8 cellular contexts compared by ENCODE assay signal in genomic region chr3:50089603-50089945, GRCh38. TPM values are rescaled to one million over a fixed set of nuclear protein-coding genes. Genes with fewer than 3 reads are reported as not detected.
DNase-seq lines count a peak whose midpoint lies in the region; ATAC-seq and TF ChIP-seq lines count a peak whose summit lies in the region.

No MANE protein-coding gene starts in this region.

- H3K27me3 ChIP-seq in SJSA1 (replicated peaks) (no peaks in the 10 kb centered on the region), esophagus squamous epithelium (no peaks in the 10 kb centered on the region), neuron (ENCODE audit: insufficient read depth, low read length) (no peaks in the 10 kb centered on the region)

- peaks cover 14% of the 10 kb centered on the region for H3K4me1 ChIP-seq in SJSA1 (replicated peaks)
- peaks cover 7 to 30% (median 14%) of the 10 kb centered on the region in 3 donors for H3K4me1 ChIP-seq in esophagus squamous epithelium
- H3K4me1 ChIP-seq in neuron (ENCODE audit: insufficient read depth, low read length): peaks cover 16% of the 10 kb centered on the region

- H3K27ac ChIP-seq in SJSA1 (peak overlapping the region; percentile 95), esophagus squamous epithelium (peak overlapping the region; percentile 94 to 95 (median 94))

- H2AFZ ChIP-seq in neuron (ENCODE audit: low read depth, low read length): no peak overlapping the region

- H3K4me3 ChIP-seq in SJSA1 (peak overlapping the region; percentile 85), esophagus squamous epithelium (peak overlapping the region; percentile 83 to 98 (median 90)), neuron (ENCODE audit: low read length) (peak overlapping the region; percentile 76)

- intact Hi-C loops in esophagus squamous epithelium (cut with DNase I): no loop called here

- peak; percentile 8 for DNase-seq in activated T-cell treated with anti-CD3 and anti-CD28 coated beads for 48 hours (ENCODE audit: low read depth)
- DNase-seq in activated T-cell treated with anti-CD3 and anti-CD28 coated beads, Interleukin-2, amount 50 U/mL, for 48 hours: no peak
- DNase-seq in SJSA1 (ENCODE audit: low read depth in 1 of 2, low spot score in 2 of 2): no peak
- no peak for DNase-seq in esophagus squamous epithelium (lab: John Stamatoyannopoulos, UW)

- H3K9me3 ChIP-seq in SJSA1 (replicated peaks) (no peaks in the 10 kb centered on the region), esophagus squamous epithelium (no peaks in the 10 kb centered on the region), neuron (ENCODE audit: low read length) (no peaks in the 10 kb centered on the region)

- ATAC-seq in GM21447 (IDR thresholded peaks at IDR 0.05; ENCODE audit: unreplicated experiment) (no peak), HG02938 (IDR thresholded peaks at IDR 0.05; ENCODE audit: unreplicated experiment) (no peak), GM18511 (IDR thresholded peaks at IDR 0.05; ENCODE audit: unreplicated experiment) (no peak)

- TF ChIP-seq POLR2A in esophagus squamous epithelium (IDR thresholded peaks at IDR 0.05): no peak

- H3K36me3 ChIP-seq in SJSA1 (peaks cover 55% of the 10 kb centered on the region), esophagus squamous epithelium (peaks cover 15 to 42% (median 20%) of the 10 kb centered on the region in 3 donors), neuron (ENCODE audit: insufficient read depth, low read length) (peaks cover 42% of the 10 kb centered on the region)

- 0% methylated on average over 16 of the region's 16 CpGs for WGBS in esophagus squamous epithelium, 2 donors

- TF ChIP-seq CTCF in esophagus squamous epithelium (IDR thresholded peaks at IDR 0.05): no peak

RNA-seq across cellular contexts. Expression of gene RBM5, which starts 0.9 kb away (rescaled TPM):
- total RNA-seq in SJSA1 (2014; rRNA removed; shearing (Covaris generic)): 65.3 and 84.6 TPM in 2 replicates
- total RNA-seq in esophagus squamous epithelium: 100 to 1,000 TPM in 2 of 4 donors, 10 to 100 TPM in 2; 60.1 to 197 (median 107) TPM
